Comparison of ENCODE assay signal across 9 cellular contexts in the genomic region with DNA sequence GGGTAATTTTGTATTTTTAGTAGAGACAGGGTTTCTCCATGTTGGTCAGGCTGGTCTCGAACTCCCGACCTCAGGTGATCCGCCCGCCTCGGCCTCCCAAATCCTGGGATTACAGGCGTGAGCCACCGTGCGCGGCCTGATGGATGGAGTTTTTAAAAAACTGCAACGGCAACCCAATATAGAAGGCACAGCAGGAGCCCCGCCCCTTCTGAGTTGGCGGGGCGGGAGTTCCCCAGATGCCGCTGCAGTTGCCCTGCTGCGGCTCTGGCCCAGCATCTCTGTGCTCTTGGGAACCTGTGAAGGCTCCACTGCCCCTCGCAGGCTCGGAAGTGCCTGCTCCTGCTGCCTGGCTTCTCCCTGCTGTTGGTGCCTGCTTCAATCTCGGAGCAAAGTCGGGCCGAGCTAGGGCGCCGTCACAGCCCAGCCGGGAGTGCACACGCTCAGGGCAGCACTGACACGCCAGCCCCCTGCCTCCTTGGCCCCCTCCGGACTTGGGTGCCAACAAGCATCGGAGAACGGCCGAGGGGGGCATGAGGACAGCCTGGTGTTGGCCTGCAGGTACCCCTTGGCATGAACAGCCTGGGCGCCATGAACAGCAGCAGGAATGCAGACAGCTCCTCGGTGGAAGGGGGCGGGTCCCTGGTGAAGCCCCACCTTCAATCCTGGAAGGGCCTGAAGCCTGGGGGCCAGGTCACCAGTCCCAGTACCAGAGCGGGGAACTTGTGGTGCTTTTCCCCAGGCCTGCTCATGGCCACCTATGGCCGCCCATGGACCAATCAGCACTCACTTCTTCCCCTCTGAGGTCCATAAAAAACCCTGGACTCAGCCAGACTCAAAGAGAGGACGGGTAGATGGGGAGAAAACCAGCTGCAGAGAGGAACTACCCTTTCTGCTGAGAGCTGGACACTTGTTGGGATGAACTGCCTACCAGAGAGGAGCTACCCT. TPM values are rescaled to one million over a fixed set of nuclear protein-coding genes. Genes with fewer than 3 reads are reported as not detected.
DNase-seq lines count a peak whose midpoint lies in the region; ATAC-seq and TF ChIP-seq lines count a peak whose summit lies in the region.
"Had no signal": no experiment of that assay in that cellular context is flagged by ENCODE, and none has a peak within 500 bp of the region (broad histone marks: within the 10 kb centered on the region; RNA-seq: fewer than 3 reads in every experiment).

No MANE protein-coding gene starts in this region.

- intact Hi-C loops in CD8-positive, alpha-beta T cell (cut with DNase I, micrococcal nuclease) = no loop called here
- intact Hi-C loops in mucosa of descending colon (cut with DNase I, micrococcal nuclease) = no loop called here

- peak in 6 of 7 experiments; percentile 18 to 62 (median 53) for DNase-seq in CD8-positive, alpha-beta T cell
- DNase-seq in HuH-7.5 (ENCODE audit: low spot score) = peak; percentile 65
- peak; percentile 50 to 55 for DNase-seq in activated CD4-positive, alpha-beta T cell treated with anti-CD3 and anti-CD28 coated beads, Interleukin-2, amount 50 U/mL, for 4 hours
- DNase-seq in endodermal cell = peak; percentile 99
- peak; percentile 42 to 71 (median 56) for DNase-seq in mucosa of descending colon
- DNase-seq in globus pallidus (ENCODE audit: low spot score) = no peak
- no peak for DNase-seq in NCI-H2081 treated with DMSO at 0.1 percent for 48 hours (lab: John Stamatoyannopoulos, UW)

- peak overlapping the region; percentile 53 for H3K4me3 Mint-ChIP-seq in CD8-positive, alpha-beta T cell
- H3K4me3 Mint-ChIP-seq in endodermal cell = peak overlapping the region; percentile 66
- H3K4me3 Mint-ChIP-seq in stimulated activated naive CD8-positive, alpha-beta T cell treated with anti-CD3 and anti-CD28 coated beads, Interleukin-15, Interleukin-2, amounts not matched to agents 100 ng/mL and 50 ng/mL, for 24 hours = peak overlapping the region; percentile 66

- H3K27ac ChIP-seq in CD8-positive, alpha-beta T cell (ENCODE audit: low read depth, low read length) = no peak overlapping the region
- H3K27ac ChIP-seq in endodermal cell (ENCODE audit: low read depth, low read length) = no peak overlapping the region

- H3K4me1 Mint-ChIP-seq in CD8-positive, alpha-beta T cell (ENCODE audit: low read depth) = peaks cover 27% of the 10 kb centered on the region
- no peaks in the 10 kb centered on the region for H3K4me1 Mint-ChIP-seq in endodermal cell
- peaks cover 54% of the 10 kb centered on the region for H3K4me1 Mint-ChIP-seq in stimulated activated naive CD8-positive, alpha-beta T cell treated with anti-CD3 and anti-CD28 coated beads, Interleukin-15, Interleukin-2, amounts not matched to agents 100 ng/mL and 50 ng/mL, for 24 hours (ENCODE audit: low read depth)

- H3K27me3 Mint-ChIP-seq in CD8-positive, alpha-beta T cell (ENCODE audit: low read depth) = peaks cover 2% of the 10 kb centered on the region
- peaks cover 15% of the 10 kb centered on the region for H3K27me3 Mint-ChIP-seq in endodermal cell (ENCODE audit: insufficient read depth)
- no peaks in the 10 kb centered on the region for H3K27me3 Mint-ChIP-seq in stimulated activated naive CD8-positive, alpha-beta T cell treated with anti-CD3 and anti-CD28 coated beads, Interleukin-15, Interleukin-2, amounts not matched to agents 100 ng/mL and 50 ng/mL, for 24 hours

- H3K4me1 ChIP-seq in CD8-positive, alpha-beta T cell (ENCODE audit: insufficient read depth, low read length) = peaks cover 32% of the 10 kb centered on the region
- H3K4me1 ChIP-seq in endodermal cell (ENCODE audit: control insufficient read depth, insufficient read depth, low read length) (no peaks in the 10 kb centered on the region), mucosa of descending colon (ENCODE audit: low read depth) (peaks cover 17% of the 10 kb centered on the region)

- ATAC-seq in CD8-positive, alpha-beta T cell = peak; percentile 47
- peak; percentile 62 for ATAC-seq in mucosa of descending colon
- ATAC-seq: HCT116 had no signal

- no peak for TF ChIP-seq CTCF in CD8-positive, alpha-beta T cell (IDR thresholded peaks at IDR 0.05)
- TF ChIP-seq CTCF in endodermal cell (conservative IDR thresholded peaks at IDR 0.05) (no peak), mucosa of descending colon (IDR thresholded peaks at IDR 0.05) (no peak)

- H3K36me3 Mint-ChIP-seq in CD8-positive, alpha-beta T cell = no peaks in the 10 kb centered on the region
- H3K36me3 Mint-ChIP-seq in endodermal cell (ENCODE audit: low read depth) = no peaks in the 10 kb centered on the region
- H3K36me3 Mint-ChIP-seq in stimulated activated naive CD8-positive, alpha-beta T cell treated with anti-CD3 and anti-CD28 coated beads, Interleukin-15, Interleukin-2, amounts not matched to agents 100 ng/mL and 50 ng/mL, for 24 hours (ENCODE audit: low read depth) = no peaks in the 10 kb centered on the region

- CTCF ChIA-PET in CD8-positive, alpha-beta T cell (lab: Charles Lee) = no interaction called here

- H3K27me3 ChIP-seq in CD8-positive, alpha-beta T cell (ENCODE audit: insufficient read depth, low read length) = no peaks in the 10 kb centered on the region
- H3K27me3 ChIP-seq in endodermal cell (ENCODE audit: control insufficient read depth, insufficient read depth, low read length, poor library complexity, severe bottlenecking) = peaks cover 8% of the 10 kb centered on the region

- H3K27ac Mint-ChIP-seq in CD8-positive, alpha-beta T cell = no peak overlapping the region
- peak overlapping the region; percentile 66 for H3K27ac Mint-ChIP-seq in endodermal cell
- no peak overlapping the region for H3K27ac Mint-ChIP-seq in stimulated activated naive CD8-positive, alpha-beta T cell treated with anti-CD3 and anti-CD28 coated beads, Interleukin-15, Interleukin-2, amounts not matched to agents 100 ng/mL and 50 ng/mL, for 24 hours

- no peaks in the 10 kb centered on the region for H3K9me3 ChIP-seq in CD8-positive, alpha-beta T cell (ENCODE audit: low read length)
- H3K9me3 ChIP-seq in endodermal cell (ENCODE audit: control insufficient read depth, low read length) (no peaks in the 10 kb centered on the region), mucosa of descending colon (no peaks in the 10 kb centered on the region)

- H3K36me3 ChIP-seq in CD8-positive, alpha-beta T cell (ENCODE audit: insufficient read depth, low read length) = no peaks in the 10 kb centered on the region
- H3K36me3 ChIP-seq in endodermal cell (ENCODE audit: control insufficient read depth, insufficient read depth, low read length) (no peaks in the 10 kb centered on the region), mucosa of descending colon (ENCODE audit: low read depth) (no peaks in the 10 kb centered on the region)

- POLR2A ChIA-PET in CD8-positive, alpha-beta T cell (lab: Charles Lee) = no interaction called here

- no peaks in the 10 kb centered on the region for H3K9me3 Mint-ChIP-seq in CD8-positive, alpha-beta T cell
- H3K9me3 Mint-ChIP-seq in endodermal cell = no peaks in the 10 kb centered on the region
- H3K9me3 Mint-ChIP-seq in stimulated activated naive CD8-positive, alpha-beta T cell treated with anti-CD3 and anti-CD28 coated beads, Interleukin-15, Interleukin-2, amounts not matched to agents 100 ng/mL and 50 ng/mL, for 24 hours = no peaks in the 10 kb centered on the region

- peak overlapping the region; percentile 63 for H3K9ac ChIP-seq in endodermal cell (ENCODE audit: extremely low read depth, low read length, poor library complexity, severe bottlenecking)

- 5 to 7% methylated on average over 21 to 35 of the region's 35 CpGs for WGBS in endodermal cell (ENCODE audit: insufficient coverage in 1 of 2, insufficient read length in 1 of 2), 2 experiments

- H3K4me3 ChIP-seq in CD8-positive, alpha-beta T cell (ENCODE audit: low read depth, low read length) = peak overlapping the region; percentile 44
- H3K4me3 ChIP-seq in endodermal cell (ENCODE audit: low read length) (peak overlapping the region; percentile 88), mucosa of descending colon (no peak overlapping the region)

RNA-seq across cellular contexts. Expression of a gene that starts 2.3 kb away (rescaled TPM):
- 1 to 10 TPM; 2.2 to 2.4 TPM for total RNA-seq in CD8-positive, alpha-beta T cell
- total RNA-seq in endodermal cell = 10 to 100 TPM in 1 of 2 donors, 1 to 10 TPM in 1; 6.5 to 11.8 TPM
- polyA plus RNA-seq in endodermal cell (2013, experiment 1 of 2) = 6.3 TPM
- polyA plus RNA-seq in endodermal cell (2013, experiment 2 of 2) = 6.3 TPM
- total RNA-seq in mucosa of descending colon = 1 to 10 TPM; 1.7 to 4.5 (median 2.2) TPM

RNA-seq across cellular contexts. Expression of a gene that starts 19.9 kb away (rescaled TPM):
- total RNA-seq in CD8-positive, alpha-beta T cell = 10 to 100 TPM; 94.1 to 96.3 TPM
- total RNA-seq in endodermal cell (10 to 100 TPM; 63.1 to 67.5 TPM), mucosa of descending colon (10 to 100 TPM; 35.9 to 60.5 (median 42.2) TPM)
- 92.4 TPM for polyA plus RNA-seq in endodermal cell (2013, experiment 1 of 2)
- polyA plus RNA-seq in endodermal cell (2013, experiment 2 of 2) = 91.0 TPM

Comparison
In these comparisons a context has a peak if more than half of its experiments do, and no peak if none do; other contexts are left out.
1. DNase-seq: peak in CD8-positive, alpha-beta T cell (6 of 7), HuH-7.5 (single experiment), activated CD4-positive, alpha-beta T cell treated with anti-CD3 and anti-CD28 coated beads, Interleukin-2, amount 50 U/mL, for 4 hours (2 of 2), endodermal cell (single experiment) and mucosa of descending colon (3 of 3); none in globus pallidus (single experiment) and NCI-H2081 treated with DMSO at 0.1 percent for 48 hours (single experiment).
2. Peak in every context shown above with its lines, with median percentiles within 50 percentile points of each other: H3K4me3 Mint-ChIP-seq.